In genomic region chr13:105063676-105064075, GRCh38 we compare ENCODE assay signal across 27 cellular contexts.
"Had no signal": no experiment of that assay in that cellular context is flagged by ENCODE, and none has a peak within 500 bp of the region (broad histone marks: within the 10 kb centered on the region; RNA-seq: fewer than 3 reads in every experiment).

No MANE protein-coding gene starts in this region.

- H3K27me3 ChIP-seq: ascending aorta, esophagus squamous epithelium, neural progenitor cell, right atrium auricular region, suprapubic skin, tibial artery had no signal

- H3K36me3 ChIP-seq: ascending aorta, esophagus squamous epithelium, left ventricle myocardium inferior, neural progenitor cell, right atrium auricular region, suprapubic skin, tibial artery had no signal

- ATAC-seq: natural killer cell; stimulated activated naive B cell treated with anti-CD40 and anti-IgM and Interleukin-4, amounts not matched to agents 10 μg/mL and 1 μg/mL and 100 μg/mL, for 72 hours had no signal

- H3K9me3 ChIP-seq: esophagus squamous epithelium, right atrium auricular region, suprapubic skin, tibial artery had no signal

- H3K4me3 ChIP-seq: ascending aorta, esophagus squamous epithelium, left ventricle myocardium inferior, lung, neural progenitor cell, right atrium auricular region, smooth muscle cell, suprapubic skin, tibial artery had no signal

- DNase-seq: activated CD4-positive, alpha-beta memory T cell treated with anti-CD3 and anti-CD28 coated beads for 36 hours; activated CD4-positive, alpha-beta T cell treated with anti-CD3 and anti-CD28 coated beads for 48 hours; activated CD8-positive, alpha-beta memory T cell treated with anti-CD3 and anti-CD28 coated beads, Interleukin-2, amount 50 U/mL, for 48 hours; activated gamma-delta T cell; activated naive CD4-positive, alpha-beta T cell treated with anti-CD3 and anti-CD28 coated beads, Interleukin-2, amount 10 ng/mL, durations not matched to agents 7 days and 5 days; activated naive CD8-positive, alpha-beta T cell treated with anti-CD3 and anti-CD28 coated beads, Interleukin-2, amount 10 ng/mL, durations not matched to agents 7 days and 5 days; activated T-cell treated with anti-CD3 and anti-CD28 coated beads, Interleukin-2, amount 50 U/mL, for 24 hours; central memory CD4-positive, alpha-beta T cell; effector CD4-positive, alpha-beta T cell; esophagus squamous epithelium; glutamatergic neuron; islet precursor cell; left ventricle myocardium inferior; mesendoderm; natural killer cell; occipital lobe; stimulated activated CD4-positive, alpha-beta T cell treated with anti-CD3 and anti-CD28 coated beads, Interleukin-15, amount 100 ng/mL, for 24 hours; stimulated activated CD4-positive, alpha-beta T cell treated with anti-CD3 and anti-CD28 coated beads, Interleukin-2, amount 100 ng/mL, for 24 hours; stimulated activated naive B cell treated with anti-CD40 and anti-IgM and Interleukin-4, amounts not matched to agents 10 μg/mL and 1 μg/mL and 100 μg/mL, for 72 hours; tibial artery had no signal

- H3K27ac ChIP-seq: ascending aorta, epithelial cell of prostate, esophagus squamous epithelium, left ventricle myocardium inferior, neural progenitor cell, right atrium auricular region, suprapubic skin, tibial artery had no signal

- H3K4me1 ChIP-seq: ascending aorta, esophagus squamous epithelium, left ventricle myocardium inferior, neural progenitor cell, right atrium auricular region, suprapubic skin, tibial artery had no signal
